In genomic region chr4:189293459-189293858, GRCh38 we compare ENCODE assay signal across 35 cellular contexts.
"Had no signal": no experiment of that assay in that cellular context is flagged by ENCODE, and none has a peak within 500 bp of the region (broad histone marks: within the 10 kb centered on the region; RNA-seq: fewer than 3 reads in every experiment).

No MANE protein-coding gene starts in this region.

- H3K4me1 ChIP-seq: adrenal gland, ascending aorta, breast epithelium, colonic mucosa had no signal

- H3K36me3 Mint-ChIP-seq: activated CD4-positive, alpha-beta memory T cell treated with anti-CD3 and anti-CD28 coated beads for 36 hours; activated CD8-positive, alpha-beta memory T cell treated with anti-CD3 and anti-CD28 coated beads, Interleukin-2, amount 10 ng/mL, durations not matched to agents 7 days and 5 days; activated naive CD4-positive, alpha-beta T cell treated with anti-CD3 and anti-CD28 coated beads, Interleukin-2, amount 50 U/mL, for 24 hours; activated naive CD8-positive, alpha-beta T cell treated with anti-CD3 and anti-CD28 coated beads for 36 hours; brain had no signal

- H3K4me1 Mint-ChIP-seq: activated B cell treated with CpG ODN at 0.5 μM for 24 hours; activated CD8-positive, alpha-beta memory T cell treated with anti-CD3 and anti-CD28 coated beads, Interleukin-2, amount 10 ng/mL, durations not matched to agents 7 days and 5 days; activated naive CD4-positive, alpha-beta T cell treated with anti-CD3 and anti-CD28 coated beads, Interleukin-2, amount 50 U/mL, for 24 hours; activated naive CD8-positive, alpha-beta T cell treated with anti-CD3 and anti-CD28 coated beads for 36 hours; activated naive CD8-positive, alpha-beta T cell treated with anti-CD3 and anti-CD28 coated beads, Interleukin-2, amount 50 U/mL, for 24 hours; brain; T-helper 17 cell had no signal

- H3K27me3 Mint-ChIP-seq: activated B cell treated with CpG ODN at 0.5 μM for 24 hours; activated CD4-positive, alpha-beta memory T cell treated with anti-CD3 and anti-CD28 coated beads for 36 hours; activated CD8-positive, alpha-beta memory T cell treated with anti-CD3 and anti-CD28 coated beads, Interleukin-2, amount 10 ng/mL, durations not matched to agents 7 days and 5 days; activated naive CD4-positive, alpha-beta T cell treated with anti-CD3 and anti-CD28 coated beads, Interleukin-2, amount 50 U/mL, for 24 hours; activated naive CD8-positive, alpha-beta T cell treated with anti-CD3 and anti-CD28 coated beads for 36 hours; activated naive CD8-positive, alpha-beta T cell treated with anti-CD3 and anti-CD28 coated beads, Interleukin-2, amount 50 U/mL, for 24 hours; brain; T-helper 17 cell had no signal

- H3K27ac ChIP-seq: adrenal gland, ascending aorta, breast epithelium, cardiac muscle cell, colonic mucosa, WERI-Rb-1 had no signal

- H3K9me3 Mint-ChIP-seq: activated B cell treated with CpG ODN at 0.5 μM for 24 hours; activated naive CD8-positive, alpha-beta T cell treated with anti-CD3 and anti-CD28 coated beads for 36 hours; activated T-helper 2 cell treated with anti-CD3 and anti-CD28 coated beads, Interferon-gamma antibody, Interleukin-2, Interleukin-4, amounts not matched to agents 10 μg/mL and 5 μg/mL and 100 μg/mL, durations not matched to agents 14 hours and 24 hours and 36 hours had no signal

- H3K9me3 ChIP-seq: adrenal gland, ascending aorta, breast epithelium, colonic mucosa had no signal

- H3K27ac Mint-ChIP-seq: activated B cell treated with CpG ODN at 0.5 μM for 24 hours; activated CD4-positive, alpha-beta memory T cell treated with anti-CD3 and anti-CD28 coated beads for 36 hours; activated CD8-positive, alpha-beta memory T cell treated with anti-CD3 and anti-CD28 coated beads, Interleukin-2, amount 10 ng/mL, durations not matched to agents 7 days and 5 days; activated CD8-positive, alpha-beta T cell treated with anti-CD3 and anti-CD28 coated beads, Interleukin-2, amount 10 ng/mL, durations not matched to agents 7 days and 5 days; activated naive CD4-positive, alpha-beta T cell treated with anti-CD3 and anti-CD28 coated beads for 36 hours; activated naive CD4-positive, alpha-beta T cell treated with anti-CD3 and anti-CD28 coated beads, Interleukin-2, amount 50 U/mL, for 24 hours; activated naive CD8-positive, alpha-beta T cell treated with anti-CD3 and anti-CD28 coated beads for 36 hours; activated naive CD8-positive, alpha-beta T cell treated with anti-CD3 and anti-CD28 coated beads, Interleukin-2, amount 50 U/mL, for 24 hours; activated T-helper 1 cell treated with anti-CD3 and anti-CD28 coated beads, Interleukin-12 subunit alpha, Interleukin-12 subunit beta, Interleukin-2, Interleukin-4 antibody, amounts not matched to agents 30 ng/mL and 10 ng/mL and 1 ng/mL, durations not matched to agents 14 hours and 24 hours and 36 hours; activated T-helper 2 cell treated with anti-CD3 and anti-CD28 coated beads, Interferon-gamma antibody, Interleukin-2, Interleukin-4, amounts not matched to agents 10 μg/mL and 5 μg/mL and 100 μg/mL, durations not matched to agents 14 hours and 24 hours and 36 hours; brain; T-helper 17 cell; T-helper 2 cell treated with Interferon-gamma antibody and Interleukin-4, amounts not matched to agents 5 μg/mL and 100 μg/mL, for 36 hours had no signal

- H3K4me3 Mint-ChIP-seq: activated B cell treated with CpG ODN at 0.5 μM for 24 hours; activated CD4-positive, alpha-beta memory T cell treated with anti-CD3 and anti-CD28 coated beads for 36 hours; activated CD8-positive, alpha-beta memory T cell treated with anti-CD3 and anti-CD28 coated beads, Interleukin-2, amount 10 ng/mL, durations not matched to agents 7 days and 5 days; activated CD8-positive, alpha-beta T cell treated with anti-CD3 and anti-CD28 coated beads, Interleukin-2, amount 10 ng/mL, durations not matched to agents 7 days and 5 days; activated naive CD4-positive, alpha-beta T cell treated with anti-CD3 and anti-CD28 coated beads for 36 hours; activated naive CD4-positive, alpha-beta T cell treated with anti-CD3 and anti-CD28 coated beads, Interleukin-2, amount 50 U/mL, for 24 hours; activated naive CD8-positive, alpha-beta T cell treated with anti-CD3 and anti-CD28 coated beads for 36 hours; activated naive CD8-positive, alpha-beta T cell treated with anti-CD3 and anti-CD28 coated beads, Interleukin-2, amount 50 U/mL, for 24 hours; activated T-helper 1 cell treated with anti-CD3 and anti-CD28 coated beads, Interleukin-12 subunit alpha, Interleukin-12 subunit beta, Interleukin-2, Interleukin-4 antibody, amounts not matched to agents 30 ng/mL and 10 ng/mL and 1 ng/mL, durations not matched to agents 14 hours and 24 hours and 36 hours; brain; T-helper 17 cell; T-helper 2 cell treated with Interferon-gamma antibody and Interleukin-4, amounts not matched to agents 5 μg/mL and 100 μg/mL, for 36 hours had no signal

- H3K4me3 ChIP-seq: adrenal gland, ascending aorta, breast epithelium, cardiac muscle cell, colonic mucosa had no signal

- H3K36me3 ChIP-seq: adrenal gland, ascending aorta, breast epithelium, cardiac muscle cell, colonic mucosa, WERI-Rb-1 had no signal

- ATAC-seq: activated CD4-positive, CD25-positive, alpha-beta regulatory T cell treated with anti-CD3 and anti-CD28 coated beads, Interleukin-2, amount 50 U/mL, for 24 hours; activated CD8-positive, alpha-beta memory T cell treated with anti-CD3 and anti-CD28 coated beads, Interleukin-2, amount 10 ng/mL, durations not matched to agents 7 days and 5 days; activated CD8-positive, alpha-beta T cell treated with anti-CD3 and anti-CD28 coated beads, Interleukin-2, amount 10 ng/mL, durations not matched to agents 7 days and 5 days; activated naive CD8-positive, alpha-beta T cell treated with anti-CD3 and anti-CD28 coated beads, Interleukin-2, amount 50 U/mL, for 24 hours; T-helper 17 cell had no signal

- DNase-seq: activated B cell treated with CpG ODN at 0.5 μM for 24 hours; activated CD4-positive, alpha-beta memory T cell treated with anti-CD3 and anti-CD28 coated beads for 36 hours; activated CD4-positive, alpha-beta T cell treated with anti-CD3 and anti-CD28 coated beads for 48 hours; activated CD4-positive, alpha-beta T cell treated with anti-CD3 and anti-CD28 coated beads, Interleukin-2, amount 50 U/mL, for 1 hour; activated CD8-positive, alpha-beta memory T cell treated with anti-CD3 and anti-CD28 coated beads, Interleukin-2, amount 10 ng/mL, durations not matched to agents 7 days and 5 days; activated CD8-positive, alpha-beta memory T cell treated with anti-CD3 and anti-CD28 coated beads, Interleukin-2, amount 50 U/mL, for 4 hours; activated CD8-positive, alpha-beta T cell treated with anti-CD3 and anti-CD28 coated beads, Interleukin-2, amount 10 ng/mL, durations not matched to agents 7 days and 5 days; activated effector memory CD4-positive, alpha-beta T cell treated with anti-CD3 and anti-CD28 coated beads, Interleukin-2, amount 50 U/mL, for 16 hours; activated naive CD4-positive, alpha-beta T cell treated with anti-CD3 and anti-CD28 coated beads for 36 hours; activated naive CD8-positive, alpha-beta T cell treated with anti-CD3 and anti-CD28 coated beads for 36 hours; activated naive CD8-positive, alpha-beta T cell treated with anti-CD3 and anti-CD28 coated beads, Interleukin-2, amount 50 U/mL, for 24 hours; activated T-cell treated with anti-CD3 and anti-CD28 coated beads, Interleukin-2, amount 50 U/mL, for 1 hour; activated T-cell treated with anti-CD3 and anti-CD28 coated beads, Interleukin-2, amount 50 U/mL, for 48 hours; adrenal gland; amygdala; central memory CD4-positive, alpha-beta T cell; cerebellar nuclear complex; colonic mucosa; effector CD8-positive, alpha-beta T cell; erythroblast; foreskin fibroblast; head of caudate nucleus; T-helper 1 cell; T-helper 17 cell; T1000; WERI-Rb-1 had no signal

- H3K27me3 ChIP-seq: adrenal gland, ascending aorta, breast epithelium, cardiac muscle cell, colonic mucosa had no signal
